11 cellular contexts compared by ENCODE assay signal in the genomic region with DNA sequence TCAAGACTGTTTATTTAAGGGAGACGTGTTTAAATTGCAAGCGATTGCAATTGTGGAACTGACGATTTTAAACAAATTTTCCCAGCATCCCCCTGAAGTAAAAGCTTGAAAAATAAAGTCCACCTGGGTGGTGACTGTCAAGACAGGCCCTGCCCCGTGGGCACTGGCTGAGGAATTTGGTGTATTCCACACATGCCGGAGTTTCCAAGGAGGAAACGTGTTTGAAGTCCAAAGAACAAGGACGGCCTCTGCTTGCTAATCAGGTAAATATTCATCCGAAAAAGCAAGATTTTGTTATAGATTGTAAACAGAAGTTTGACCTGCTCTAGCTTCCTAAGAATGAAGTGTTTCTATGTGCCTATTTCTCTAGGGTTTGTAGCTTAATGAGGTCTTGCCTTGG.
"Had no signal": no experiment of that assay in that cellular context is flagged by ENCODE, and none has a peak within 500 bp of the region (broad histone marks: within the 10 kb centered on the region; RNA-seq: fewer than 3 reads in every experiment).

No MANE protein-coding gene starts in this region.

- ATAC-seq: GM23338, HCT116 had no signal

- H3K4me3 ChIP-seq: GM23248, GM23338, HAP-1 had no signal

- H3K9ac ChIP-seq: GM23248 had no signal

- DNase-seq: GM23248, GOT3, H7, H9, HCEC 1CT, HFFc6 had no signal

- H3K9me3 ChIP-seq: HAP-1 had no signal

- H3K4me1 ChIP-seq: HAP-1 had no signal

- H3K27ac ChIP-seq: GM23248 had no signal

- H3K36me3 ChIP-seq: HAP-1 had no signal

- H2AFZ ChIP-seq: GM23248, GM23338 had no signal

- FAIRE-seq: H1, H54 had no signal

- H3K4me2 ChIP-seq: GM23338 had no signal
